Comparison of ENCODE assay signal across 19 cellular contexts in the genomic region with DNA sequence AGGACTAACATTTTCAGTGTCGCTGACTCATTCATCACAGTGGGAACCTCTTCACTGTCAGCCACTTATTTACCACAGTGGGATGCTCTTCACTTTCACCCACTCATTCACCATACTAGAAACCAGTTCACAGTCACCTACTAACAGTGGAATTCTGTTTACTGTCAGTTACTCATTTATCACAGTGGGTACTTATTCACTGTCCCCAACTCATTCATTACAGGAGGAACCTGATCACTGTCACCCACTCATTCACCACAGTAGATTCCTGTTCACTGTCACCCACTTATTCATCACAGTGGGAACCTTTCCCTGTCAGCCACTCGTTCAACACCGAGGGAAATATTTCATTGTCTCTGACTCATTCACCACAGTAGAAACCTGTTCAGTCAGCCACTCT.
"Had no signal": no experiment of that assay in that cellular context is flagged by ENCODE, and none has a peak within 500 bp of the region (broad histone marks: within the 10 kb centered on the region; RNA-seq: fewer than 3 reads in every experiment).

No MANE protein-coding gene starts in this region.

- H3K9me3 ChIP-seq: body of pancreas had no signal

- H3K27me3 ChIP-seq: ascending aorta, body of pancreas, cardiac muscle cell had no signal

- H3K4me3 ChIP-seq: ascending aorta, body of pancreas, cardiac muscle cell, K562 had no signal

- H3K4me1 Mint-ChIP-seq: activated CD8-positive, alpha-beta memory T cell treated with anti-CD3 and anti-CD28 coated beads, Interleukin-2, amount 10 ng/mL, durations not matched to agents 7 days and 5 days; T-helper 17 cell; WTC11 had no signal

- H3K27me3 Mint-ChIP-seq: activated CD8-positive, alpha-beta memory T cell treated with anti-CD3 and anti-CD28 coated beads, Interleukin-2, amount 10 ng/mL, durations not matched to agents 7 days and 5 days had no signal

- H3K27ac Mint-ChIP-seq: activated CD8-positive, alpha-beta memory T cell treated with anti-CD3 and anti-CD28 coated beads, Interleukin-2, amount 10 ng/mL, durations not matched to agents 7 days and 5 days; activated naive CD4-positive, alpha-beta T cell treated with anti-CD3 and anti-CD28 coated beads for 36 hours; T-helper 17 cell; WTC11 had no signal

- H3K4me1 ChIP-seq: ascending aorta, body of pancreas had no signal

- H3K4me3 Mint-ChIP-seq: activated CD8-positive, alpha-beta memory T cell treated with anti-CD3 and anti-CD28 coated beads, Interleukin-2, amount 10 ng/mL, durations not matched to agents 7 days and 5 days; activated naive CD4-positive, alpha-beta T cell treated with anti-CD3 and anti-CD28 coated beads for 36 hours; T-helper 17 cell; WTC11 had no signal

- H3K27ac ChIP-seq: ascending aorta, body of pancreas, cardiac muscle cell had no signal

- DNase-seq: activated CD8-positive, alpha-beta memory T cell treated with anti-CD3 and anti-CD28 coated beads, Interleukin-2, amount 10 ng/mL, durations not matched to agents 7 days and 5 days; activated effector memory CD4-positive, alpha-beta T cell treated with Interleukin-2 at 50 U/mL for 16 hours; activated naive CD4-positive, alpha-beta T cell treated with anti-CD3 and anti-CD28 coated beads for 36 hours; amniotic stem cell; body of pancreas; Karpas-422; MM.1S; NCI-H146; NCI-H187 treated with DMSO at 0.1 percent for 48 hours; NCI-H2081 treated with DMSO at 0.1 percent for 48 hours; NCI-H446; NCI-H524; SHP77 treated with DMSO at 0.1 percent for 48 hours; T-helper 17 cell; T-helper 9 cell had no signal

- ATAC-seq: activated CD8-positive, alpha-beta memory T cell treated with anti-CD3 and anti-CD28 coated beads, Interleukin-2, amount 10 ng/mL, durations not matched to agents 7 days and 5 days; body of pancreas; K562; T-helper 17 cell; WTC11 had no signal

- H3K36me3 ChIP-seq: ascending aorta, cardiac muscle cell had no signal
